ENCODE assay signal across 13 cellular contexts in genomic region chr12:122951406-122951805, GRCh38. TPM values are rescaled to one million over a fixed set of nuclear protein-coding genes. Genes with fewer than 3 reads are reported as not detected.
DNase-seq lines count a peak whose midpoint lies in the region; ATAC-seq and TF ChIP-seq lines count a peak whose summit lies in the region.
"Had no signal": no experiment of that assay in that cellular context is flagged by ENCODE, and none has a peak within 500 bp of the region (broad histone marks: within the 10 kb centered on the region; RNA-seq: fewer than 3 reads in every experiment).

No MANE protein-coding gene starts in this region.

- no peak for TF ChIP-seq CTCF in foreskin fibroblast (IDR thresholded peaks at IDR 0.05; ENCODE audit: low read depth, low read length)

- peak; percentile 5 for DNase-seq in Right ventricle myocardium inferior (ENCODE audit: missing footprints)
- DNase-seq in cardiac septum (ENCODE audit: low spot score), result no peak
- peak; percentile 53 to 74 for DNase-seq in foreskin fibroblast
- DNase-seq in stromal cell of bone marrow (ENCODE audit: low read depth), result peak; percentile 63
- no peak for DNase-seq in NCI-H2171 treated with DMSO at 0.1 percent for 48 hours (lab: John Stamatoyannopoulos, UW)
- no peak for DNase-seq in midbrain (lab: John Stamatoyannopoulos, UW)
- DNase-seq: activated T-cell treated with anti-CD3 and anti-CD28 coated beads, Interleukin-2, amount 50 U/mL, for 4 hours; naive thymus-derived CD8-positive, alpha-beta T cell; NCI-H1105 treated with DMSO at 0.1 percent for 48 hours; SHP77 treated with DMSO at 0.1 percent for 48 hours had no signal

- intact Hi-C loops in Right ventricle myocardium inferior (cut with DNase I), result no loop called here
- intact Hi-C loops in cardiac septum (cut with DNase I), result no loop called here

- no peak overlapping the region for H3K4me3 ChIP-seq in foreskin fibroblast (ENCODE audit: low read depth in 1 of 2, low read length in 2 of 2)
- H3K4me3 ChIP-seq: skin epidermis had no signal

- no peak for ATAC-seq in Right ventricle myocardium inferior
- ATAC-seq in SK-N-SH treated with all-trans-retinoic acid at 6 μM for 48 hours, result peak; percentile 31
- no peak for ATAC-seq in HG03280 (IDR thresholded peaks at IDR 0.05; ENCODE audit: unreplicated experiment)
- ATAC-seq: activated T-cell treated with anti-CD3 and anti-CD28 coated beads, Interleukin-2, amount 50 U/mL, for 4 hours had no signal

TF ChIP-seq in SK-N-SH treated with all-trans-retinoic acid at 6 μM for 48 hours, 23 proteins besides CTCF, POLR2A, EP300 and RAD21:
- TF ChIP-seq PPARA (CRISPR knock-in tag; IDR thresholded peaks at IDR 0.05; ENCODE audit: borderline replicate concordance) (no peak), CREB5 (CRISPR knock-in tag; IDR thresholded peaks at IDR 0.05; ENCODE audit: low read depth) (no peak), ZFP3 (CRISPR knock-in tag; IDR thresholded peaks at IDR 0.05) (no peak), RARB (CRISPR knock-in tag; IDR thresholded peaks at IDR 0.05) (no peak), ZFP30 (CRISPR knock-in tag; IDR thresholded peaks at IDR 0.05) (no peak), OSR1 (CRISPR knock-in tag; IDR thresholded peaks at IDR 0.05) (no peak), TCF4 (CRISPR knock-in tag; IDR thresholded peaks at IDR 0.05; ENCODE audit: borderline replicate concordance) (no peak), ZNF70 (CRISPR knock-in tag; IDR thresholded peaks at IDR 0.05) (no peak), ZC3H10 (CRISPR knock-in tag; IDR thresholded peaks at IDR 0.05) (no peak), GLIS3 (CRISPR knock-in tag; IDR thresholded peaks at IDR 0.05) (no peak), ESRRG (CRISPR knock-in tag; IDR thresholded peaks at IDR 0.05) (no peak), TOX (CRISPR knock-in tag; IDR thresholded peaks at IDR 0.05; ENCODE audit: borderline replicate concordance) (no peak), SNAI2 (CRISPR knock-in tag; IDR thresholded peaks at IDR 0.05) (no peak), CSDC2 (CRISPR knock-in tag; IDR thresholded peaks at IDR 0.05) (no peak)
- TF ChIP-seq, protein P1, sequence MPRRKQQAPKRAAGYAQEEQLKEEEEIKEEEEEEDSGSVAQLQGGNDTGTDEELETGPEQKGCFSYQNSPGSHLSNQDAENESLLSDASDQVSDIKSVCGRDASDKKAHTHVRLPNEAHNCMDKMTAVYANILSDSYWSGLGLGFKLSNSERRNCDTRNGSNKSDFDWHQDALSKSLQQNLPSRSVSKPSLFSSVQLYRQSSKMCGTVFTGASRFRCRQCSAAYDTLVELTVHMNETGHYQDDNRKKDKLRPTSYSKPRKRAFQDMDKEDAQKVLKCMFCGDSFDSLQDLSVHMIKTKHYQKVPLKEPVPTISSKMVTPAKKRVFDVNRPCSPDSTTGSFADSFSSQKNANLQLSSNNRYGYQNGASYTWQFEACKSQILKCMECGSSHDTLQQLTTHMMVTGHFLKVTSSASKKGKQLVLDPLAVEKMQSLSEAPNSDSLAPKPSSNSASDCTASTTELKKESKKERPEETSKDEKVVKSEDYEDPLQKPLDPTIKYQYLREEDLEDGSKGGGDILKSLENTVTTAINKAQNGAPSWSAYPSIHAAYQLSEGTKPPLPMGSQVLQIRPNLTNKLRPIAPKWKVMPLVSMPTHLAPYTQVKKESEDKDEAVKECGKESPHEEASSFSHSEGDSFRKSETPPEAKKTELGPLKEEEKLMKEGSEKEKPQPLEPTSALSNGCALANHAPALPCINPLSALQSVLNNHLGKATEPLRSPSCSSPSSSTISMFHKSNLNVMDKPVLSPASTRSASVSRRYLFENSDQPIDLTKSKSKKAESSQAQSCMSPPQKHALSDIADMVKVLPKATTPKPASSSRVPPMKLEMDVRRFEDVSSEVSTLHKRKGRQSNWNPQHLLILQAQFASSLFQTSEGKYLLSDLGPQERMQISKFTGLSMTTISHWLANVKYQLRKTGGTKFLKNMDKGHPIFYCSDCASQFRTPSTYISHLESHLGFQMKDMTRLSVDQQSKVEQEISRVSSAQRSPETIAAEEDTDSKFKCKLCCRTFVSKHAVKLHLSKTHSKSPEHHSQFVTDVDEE (CRISPR knock-in tag; IDR thresholded peaks at IDR 0.05), result no peak
- TF ChIP-seq, protein P2, sequence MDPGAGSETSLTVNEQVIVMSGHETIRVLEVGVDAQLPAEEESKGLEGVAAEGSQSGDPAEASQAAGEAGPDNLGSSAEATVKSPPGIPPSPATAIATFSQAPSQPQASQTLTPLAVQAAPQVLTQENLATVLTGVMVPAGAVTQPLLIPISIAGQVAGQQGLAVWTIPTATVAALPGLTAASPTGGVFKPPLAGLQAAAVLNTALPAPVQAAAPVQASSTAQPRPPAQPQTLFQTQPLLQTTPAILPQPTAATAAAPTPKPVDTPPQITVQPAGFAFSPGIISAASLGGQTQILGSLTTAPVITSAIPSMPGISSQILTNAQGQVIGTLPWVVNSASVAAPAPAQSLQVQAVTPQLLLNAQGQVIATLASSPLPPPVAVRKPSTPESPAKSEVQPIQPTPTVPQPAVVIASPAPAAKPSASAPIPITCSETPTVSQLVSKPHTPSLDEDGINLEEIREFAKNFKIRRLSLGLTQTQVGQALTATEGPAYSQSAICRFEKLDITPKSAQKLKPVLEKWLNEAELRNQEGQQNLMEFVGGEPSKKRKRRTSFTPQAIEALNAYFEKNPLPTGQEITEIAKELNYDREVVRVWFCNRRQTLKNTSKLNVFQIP (CRISPR knock-in tag; IDR thresholded peaks at IDR 0.05; ENCODE audit: borderline replicate concordance, low read depth), result no peak
- TF ChIP-seq, protein P3, sequence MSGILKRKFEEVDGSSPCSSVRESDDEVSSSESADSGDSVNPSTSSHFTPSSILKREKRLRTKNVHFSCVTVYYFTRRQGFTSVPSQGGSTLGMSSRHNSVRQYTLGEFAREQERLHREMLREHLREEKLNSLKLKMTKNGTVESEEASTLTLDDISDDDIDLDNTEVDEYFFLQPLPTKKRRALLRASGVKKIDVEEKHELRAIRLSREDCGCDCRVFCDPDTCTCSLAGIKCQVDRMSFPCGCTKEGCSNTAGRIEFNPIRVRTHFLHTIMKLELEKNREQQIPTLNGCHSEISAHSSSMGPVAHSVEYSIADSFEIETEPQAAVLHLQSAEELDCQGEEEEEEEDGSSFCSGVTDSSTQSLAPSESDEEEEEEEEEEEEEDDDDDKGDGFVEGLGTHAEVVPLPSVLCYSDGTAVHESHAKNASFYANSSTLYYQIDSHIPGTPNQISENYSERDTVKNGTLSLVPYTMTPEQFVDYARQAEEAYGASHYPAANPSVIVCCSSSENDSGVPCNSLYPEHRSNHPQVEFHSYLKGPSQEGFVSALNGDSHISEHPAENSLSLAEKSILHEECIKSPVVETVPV (CRISPR knock-in tag; IDR thresholded peaks at IDR 0.05), result no peak

RNA-seq across cellular contexts. Expression of gene ABCB9, which starts 14.9 kb away (rescaled TPM):
- total RNA-seq in Right ventricle myocardium inferior, result 4.4 TPM
- 7.2 TPM for total RNA-seq in cardiac septum

RNA-seq across cellular contexts. Expression of gene OGFOD2, which starts 23.6 kb away (rescaled TPM):
- total RNA-seq in Right ventricle myocardium inferior (16.2 TPM), cardiac septum (10.6 TPM)

RNA-seq across cellular contexts. Expression of gene ARL6IP4, which starts 29.1 kb away (rescaled TPM):
- total RNA-seq in Right ventricle myocardium inferior, result 158 TPM
- 139 TPM for total RNA-seq in cardiac septum

RNA-seq across cellular contexts. Expression of gene VPS37B, which starts 55.5 kb away (rescaled TPM):
- 25.4 TPM for total RNA-seq in Right ventricle myocardium inferior
- total RNA-seq in cardiac septum, result 16.8 TPM

Comparison
In these comparisons a context has a peak if more than half of its experiments do, and no peak if none do; other contexts are left out.
1. DNase-seq: peak in Right ventricle myocardium inferior (single experiment), foreskin fibroblast (2 of 2) and stromal cell of bone marrow (single experiment); none in cardiac septum (single experiment), NCI-H2171 treated with DMSO at 0.1 percent for 48 hours (single experiment) and midbrain (single experiment).